Comparison of ENCODE assay signal across 18 cellular contexts in the genomic region with DNA sequence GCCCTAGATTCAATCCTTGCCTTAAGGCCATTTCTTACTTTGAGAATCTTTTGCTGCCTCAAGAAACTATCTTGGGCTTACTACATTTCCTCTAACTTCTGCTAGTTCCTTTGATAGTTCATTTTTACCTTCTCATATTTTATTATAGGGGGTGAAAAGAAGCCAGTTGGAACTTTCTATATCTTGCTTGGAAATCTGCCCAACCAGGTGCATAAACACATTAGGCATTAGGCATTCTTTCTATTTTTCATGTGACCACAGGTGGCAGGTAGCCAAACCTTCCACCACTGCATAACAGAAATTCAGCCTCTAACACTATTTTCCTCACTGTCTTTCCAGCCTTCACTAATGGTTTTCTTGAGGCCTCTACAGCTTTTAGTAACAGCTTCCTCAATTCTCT.
DNase-seq lines count a peak whose midpoint lies in the region; ATAC-seq and TF ChIP-seq lines count a peak whose summit lies in the region.
"Had no signal": no experiment of that assay in that cellular context is flagged by ENCODE, and none has a peak within 500 bp of the region (broad histone marks: within the 10 kb centered on the region; RNA-seq: fewer than 3 reads in every experiment).

No MANE protein-coding gene starts in this region.

- peak overlapping the region in 1 of 5 donors; percentile 35 for H3K27ac ChIP-seq in stomach
- H3K27ac ChIP-seq: GM23248, Peyer's patch, skin epidermis, vagina had no signal

- peaks cover 0 to 5% (median 0%) of the 10 kb centered on the region in 4 donors for H3K4me1 ChIP-seq in stomach
- H3K4me1 ChIP-seq: Peyer's patch, vagina had no signal

- H3K36me3 ChIP-seq in stomach = no peaks in the 10 kb centered on the region
- H3K36me3 ChIP-seq: Peyer's patch, vagina had no signal

- TF ChIP-seq CTCF in astrocyte of the cerebellum (IDR thresholded peaks at IDR 0.05; ENCODE audit: low read depth, low read length, missing control alignments) = no peak
- TF ChIP-seq CTCF in stomach (IDR thresholded peaks at IDR 0.05) = no peak

- no peak for TF ChIP-seq EP300 in stomach (IDR thresholded peaks at IDR 0.05)

- H3K9me3 ChIP-seq in stomach = peaks cover 0 to 6% (median 1%) of the 10 kb centered on the region in 4 donors
- H3K9me3 ChIP-seq: Peyer's patch, vagina had no signal

- H3K4me3 ChIP-seq in astrocyte of the cerebellum (ENCODE audit: low read depth, low read length) = no peak overlapping the region
- no peak overlapping the region for H3K4me3 ChIP-seq in stomach
- H3K4me3 ChIP-seq: GM23248, Peyer's patch, skin epidermis, vagina had no signal

- H3K27me3 ChIP-seq in stomach = no peaks in the 10 kb centered on the region
- H3K27me3 ChIP-seq: Peyer's patch, vagina had no signal

- no peak for TF ChIP-seq POLR2A in stomach (IDR thresholded peaks at IDR 0.05)

- DNase-seq in NCI-H1417 (lab: John Stamatoyannopoulos, UW) = peak; percentile 6 to 53 (median 9)
- no peak for DNase-seq in NCI-H1417 treated with DMSO at 0.1 percent for 48 hours (lab: John Stamatoyannopoulos, UW)
- DNase-seq in NCI-H2196 treated with DMSO at 0.1 percent for 48 hours (lab: John Stamatoyannopoulos, UW; ENCODE audit: unreplicated experiment) = peak; percentile 71
- DNase-seq in astrocyte of the cerebellum (ENCODE audit: low read depth) = peak; percentile 1
- DNase-seq in stomach = peak; percentile 69
- DNase-seq in activated CD8-positive, alpha-beta memory T cell treated with anti-CD3 and anti-CD28 coated beads for 24 hours = no peak
- DNase-seq: activated CD4-positive, alpha-beta T cell treated with anti-CD3 and anti-CD28 coated beads for 36 hours; activated T-cell treated with anti-CD3 and anti-CD28 coated beads, Interleukin-2, amount 50 U/mL, for 48 hours; GM23248; NCI-H446 treated with DMSO at 0.1 percent for 48 hours; nucleus accumbens; Peyer's patch; stimulated activated naive CD4-positive, alpha-beta T cell treated with Interleukin-2 at 50 U/mL for 16 hours; T-helper 2 cell had no signal

- in situ Hi-C loops in astrocyte of the cerebellum (cut with HindIII; ENCODE audit: low sequenced_read_pairs) = no loop called here

- intact Hi-C loops in stomach (cut with DNase I; ENCODE audit: low total_unique reads) = no loop called here

- ATAC-seq in esophagus mucosa (no peak), GM21528 (IDR thresholded peaks at IDR 0.05; ENCODE audit: low FRiP score, unreplicated experiment) (no peak)
- ATAC-seq: activated CD4-positive, alpha-beta T cell treated with anti-CD3 and anti-CD28 coated beads for 36 hours had no signal

Comparison
In these comparisons a context has a peak if more than half of its experiments do, and no peak if none do; other contexts are left out.
1. DNase-seq: peak in NCI-H1417 (3 of 3), NCI-H2196 treated with DMSO at 0.1 percent for 48 hours (single experiment), astrocyte of the cerebellum (single experiment) and stomach (single experiment); none in NCI-H1417 treated with DMSO at 0.1 percent for 48 hours (single experiment) and activated CD8-positive, alpha-beta memory T cell treated with anti-CD3 and anti-CD28 coated beads for 24 hours (single experiment).